ENCODE assay signal across 15 cellular contexts in the genomic region with DNA sequence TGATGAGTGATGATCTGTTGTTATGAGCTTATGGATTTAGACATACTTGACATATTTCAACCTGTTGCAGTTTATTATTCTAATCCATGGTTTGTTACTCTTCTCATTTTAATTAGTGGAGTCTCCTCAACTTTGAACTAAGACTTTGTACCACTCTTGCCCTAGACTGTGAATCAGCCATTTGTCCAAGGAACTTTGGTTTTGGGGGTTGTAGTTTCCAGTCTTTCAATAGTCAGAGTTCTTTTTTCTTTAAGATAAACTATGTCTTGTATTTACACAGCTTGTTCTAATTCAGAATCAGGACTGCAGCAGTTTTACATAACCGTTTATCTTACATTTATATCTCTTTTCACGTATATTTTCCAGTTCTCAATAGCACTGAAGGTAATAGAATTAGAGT.
"Had no signal": no experiment of that assay in that cellular context is flagged by ENCODE, and none has a peak within 500 bp of the region (broad histone marks: within the 10 kb centered on the region; RNA-seq: fewer than 3 reads in every experiment).

No MANE protein-coding gene starts in this region.

- H3K36me3 ChIP-seq: neutrophil, right atrium auricular region, sigmoid colon had no signal

- H3K4me3 ChIP-seq: right atrium auricular region, sigmoid colon, skin epidermis had no signal

- H3K27me3 ChIP-seq: neutrophil, right atrium auricular region, sigmoid colon had no signal

- H3K9me3 ChIP-seq: neutrophil, sigmoid colon had no signal

- H3K27ac Mint-ChIP-seq: naive thymus-derived CD4-positive, alpha-beta T cell had no signal

- H3K36me3 Mint-ChIP-seq: naive thymus-derived CD4-positive, alpha-beta T cell had no signal

- H3K4me1 Mint-ChIP-seq: naive thymus-derived CD4-positive, alpha-beta T cell had no signal

- H3K4me3 Mint-ChIP-seq: naive thymus-derived CD4-positive, alpha-beta T cell had no signal

- H3K27me3 Mint-ChIP-seq: naive thymus-derived CD4-positive, alpha-beta T cell had no signal

- ATAC-seq: esophagus mucosa; naive thymus-derived CD4-positive, alpha-beta T cell had no signal

- DNase-seq: effector memory CD4-positive, alpha-beta T cell; foreskin melanocyte; head of caudate nucleus; hippocampal formation; kidney glomerular epithelial cell; naive thymus-derived CD4-positive, alpha-beta T cell; posterior cingulate gyrus; sigmoid colon; stimulated activated CD4-positive, alpha-beta T cell treated with anti-CD3 and anti-CD28 coated beads, Interleukin-12 subunit alpha, Interleukin-12 subunit beta, amount 100 ng/mL, for 4 hours; stimulated activated naive CD4-positive, alpha-beta T cell treated with Interleukin-2 at 50 U/mL for 16 hours; trophoblast cell had no signal

- H3K27ac ChIP-seq: neutrophil, right atrium auricular region, sigmoid colon, skin epidermis had no signal

- H3K4me1 ChIP-seq: right atrium auricular region, sigmoid colon had no signal
